9 cellular contexts compared by ENCODE assay signal in the genomic region with DNA sequence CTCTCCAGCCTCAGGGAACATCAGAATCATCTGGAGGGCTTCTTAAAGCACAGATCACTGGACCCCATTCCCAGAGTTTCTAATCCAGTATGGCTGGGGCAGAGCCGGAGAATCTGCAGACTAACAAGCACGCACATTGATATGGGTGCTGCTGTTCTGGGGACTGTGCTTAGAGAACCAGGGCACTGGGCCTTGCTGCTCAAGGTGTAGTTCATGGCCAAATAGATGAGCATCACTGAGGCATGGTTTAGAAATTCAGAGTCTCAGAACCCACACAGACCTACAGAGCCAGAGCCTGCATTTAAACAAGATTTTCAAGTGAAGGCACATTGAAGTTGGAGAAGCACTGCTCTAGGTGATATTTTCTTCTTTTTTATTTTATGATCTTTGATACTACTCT.
"Had no signal": no experiment of that assay in that cellular context is flagged by ENCODE, and none has a peak within 500 bp of the region (broad histone marks: within the 10 kb centered on the region; RNA-seq: fewer than 3 reads in every experiment).

No MANE protein-coding gene starts in this region.

- H3K4me3 ChIP-seq: GM23248, HAP-1 had no signal

- H3K9me3 ChIP-seq: HAP-1 had no signal

- H3K9ac ChIP-seq: GM23248, KMS-11 had no signal

- H3K4me1 ChIP-seq: HAP-1 had no signal

- H3K27ac Mint-ChIP-seq: HFFc6 had no signal

- H3K4me2 ChIP-seq: KMS-11 had no signal

- DNase-seq: GM23248, H7, HFFc6, IMR-90, KBM-7 had no signal

- H2AFZ ChIP-seq: GM23248 had no signal

- FAIRE-seq: HTR-8/SVneo had no signal

- H3K36me3 ChIP-seq: HAP-1 had no signal

- H3K27ac ChIP-seq: GM23248, KMS-11 had no signal

- H3K4me3 Mint-ChIP-seq: HFFc6 had no signal

- ATAC-seq: HCT116 had no signal
